ENCODE assay signal across 14 cellular contexts in the genomic region with DNA sequence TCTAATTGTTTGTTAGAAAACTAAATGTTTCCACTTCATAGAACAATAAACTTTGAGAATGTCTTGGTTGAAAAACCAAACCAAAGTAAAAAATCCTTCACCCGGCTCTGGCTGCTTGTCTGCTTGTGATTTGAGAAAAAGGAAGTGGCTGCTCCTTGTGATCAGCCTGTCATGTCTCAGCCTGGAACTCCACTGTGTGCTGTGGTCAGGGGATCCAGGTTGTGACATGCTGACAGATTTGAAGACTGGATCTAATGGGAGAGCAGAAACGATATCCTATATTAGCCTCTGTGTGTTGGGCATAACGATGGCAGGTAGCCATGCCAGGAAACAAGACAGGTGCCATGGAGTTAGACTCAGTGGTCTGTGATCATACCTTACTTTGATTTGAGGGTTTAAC. TPM values are rescaled to one million over a fixed set of nuclear protein-coding genes. Genes with fewer than 3 reads are reported as not detected.
DNase-seq lines count a peak whose midpoint lies in the region; ATAC-seq and TF ChIP-seq lines count a peak whose summit lies in the region.
"Had no signal": no experiment of that assay in that cellular context is flagged by ENCODE, and none has a peak within 500 bp of the region (broad histone marks: within the 10 kb centered on the region; RNA-seq: fewer than 3 reads in every experiment).

No MANE protein-coding gene starts in this region.

- H3K14ac ChIP-seq in IMR-90 (replicated peaks; ENCODE audit: low read depth, low read length): no peak overlapping the region

- no peak for ATAC-seq in IMR-90 (ENCODE audit: low read depth)
- no peak for ATAC-seq in HG03378 (IDR thresholded peaks at IDR 0.05; ENCODE audit: unreplicated experiment)
- no peak for ATAC-seq in HG03457 (IDR thresholded peaks at IDR 0.05; ENCODE audit: unreplicated experiment)

- DNase-seq in IMR-90 (no peak), UCSD-AML1 (lab: John Stamatoyannopoulos, UW; ENCODE audit: unreplicated experiment) (peak; percentile 35), medulla oblongata (ENCODE audit: extremely low spot score) (peak; percentile 45), iPS-NIHi11 (ENCODE audit: low spot score) (no peak), amygdala (lab: John Stamatoyannopoulos, UW) (no peak)
- DNase-seq: activated T-cell treated with anti-CD3 and anti-CD28 coated beads, Interleukin-2, amount 50 U/mL, for 48 hours; C1 segment of cervical spinal cord; esophagus squamous epithelium; NCI-H1105; NCI-H748 treated with DMSO at 0.1 percent for 48 hours had no signal

- no peak for TF ChIP-seq POLR2A in IMR-90 (IDR thresholded peaks at IDR 0.05; ENCODE audit: low read depth, low read length)

- H4K91ac ChIP-seq in IMR-90 (ENCODE audit: insufficient read depth, low read depth, low read length): no peak overlapping the region

- CTCF ChIA-PET in IMR-90 (lab: Yijun Ruan, JAX): no interaction called here

- no peak overlapping the region for H3K56ac ChIP-seq in IMR-90 (ENCODE audit: extremely low read depth, insufficient read depth, low read length)

- 0 out of 4 replicates have a peak overlapping the region, but pooled peaks of 1 of the 2 experiments have one; percentile 35 for H4K8ac ChIP-seq in IMR-90 (ENCODE audit: low read depth in 2 of 2, low read length in 2 of 2)

- H3K27ac ChIP-seq in BLaER1: peak overlapping the region; percentile 33; the same call in 1 of the 2 replicates
- no peak overlapping the region for H3K27ac ChIP-seq in IMR-90 (ENCODE audit: insufficient read depth, low read length)
- H3K27ac ChIP-seq: neutrophil had no signal

- H3K23ac ChIP-seq in IMR-90 (ENCODE audit: low read depth, low read length): peak overlapping the region; percentile 56; the same call in 1 of the 2 replicates

- H3K4me2 ChIP-seq in BLaER1 (peak overlapping the region; percentile 71), IMR-90 (ENCODE audit: low read depth, low read length) (0 out of 2 replicates have a peak overlapping the region, but pooled peaks have one; percentile 32)

- H2BK120ac ChIP-seq in IMR-90 (ENCODE audit: low read depth, low read length): no peak overlapping the region

- H3K4ac ChIP-seq in IMR-90 (ENCODE audit: low read depth, low read length): peak overlapping the region; percentile 43; the same call in 1 of the 2 replicates

- POLR2A ChIA-PET in IMR-90 (lab: Charles Lee; ENCODE audit: unreplicated experiment): no interaction called here

- no peak overlapping the region for H2BK15ac ChIP-seq in IMR-90 (ENCODE audit: low read depth, low read length)

- H3K4me1 ChIP-seq in BLaER1: peaks cover 61% of the 10 kb centered on the region
- H3K4me1 ChIP-seq in IMR-90 (ENCODE audit: control insufficient read depth, insufficient read depth, low read length): peaks cover 18% of the 10 kb centered on the region

- no peak overlapping the region for H2AFZ ChIP-seq in IMR-90 (replicated peaks; ENCODE audit: low read length, poor library complexity)

- H2AK9ac ChIP-seq in IMR-90 (replicated peaks; ENCODE audit: low read depth, low read length, poor library complexity): peak overlapping the region; percentile 47

- H3K18ac ChIP-seq in IMR-90 (ENCODE audit: low read depth, low read length): no peak overlapping the region

- H4K20me1 ChIP-seq in BLaER1: peaks cover 100% of the 10 kb centered on the region
- H4K20me1 ChIP-seq in IMR-90 (ENCODE audit: insufficient read depth, low read length): peaks cover 17% of the 10 kb centered on the region

- in situ Hi-C loops in IMR-90 (cut with MboI; ENCODE audit: low sequenced_read_pairs): no loop called here

- 0 out of 2 replicates have a peak overlapping the region, but pooled peaks have one; percentile 6 for H2BK20ac ChIP-seq in IMR-90 (ENCODE audit: low read depth, low read length)

- H2BK5ac ChIP-seq in IMR-90 (ENCODE audit: low read depth, low read length, poor library complexity, severe bottlenecking): no peak overlapping the region

- TF ChIP-seq RAD21 in IMR-90 (IDR thresholded peaks at IDR 0.05; ENCODE audit: low read length): no peak

- 0 out of 2 replicates have a peak overlapping the region, but pooled peaks have one; percentile 22 for H3K9ac ChIP-seq in BLaER1
- peak overlapping the region; percentile 42; the same call in 1 of the 2 replicates for H3K9ac ChIP-seq in IMR-90 (ENCODE audit: low read depth, low read length)

- H3K36me3 ChIP-seq in BLaER1: no peaks in the 10 kb centered on the region; the same call in 1 of the 2 replicates
- no peaks in the 10 kb centered on the region; the same call in 1 of the 2 replicates for H3K36me3 ChIP-seq in IMR-90 (ENCODE audit: control insufficient read depth, insufficient read depth, low read length)
- H3K36me3 ChIP-seq: neutrophil had no signal

- H3K9me3 ChIP-seq in BLaER1: no peaks in the 10 kb centered on the region
- H3K9me3 ChIP-seq in IMR-90 (ENCODE audit: control insufficient read depth, insufficient read depth, low read length): no peaks in the 10 kb centered on the region
- H3K9me3 ChIP-seq: esophagus squamous epithelium, neutrophil had no signal

- H3K4me3 ChIP-seq in BLaER1: no peak overlapping the region
- no peak overlapping the region for H3K4me3 ChIP-seq in IMR-90 (ENCODE audit: insufficient read depth, low read depth, low read length)
- H3K4me3 ChIP-seq: esophagus squamous epithelium had no signal

- intact Hi-C loops in IMR-90 (cut with micrococcal nuclease): loop anchor here (2.0 kb wide), 1 partner anchor 497 kb away; a partner anchor contains a TSS

- H3K27me3 ChIP-seq in BLaER1 (no peaks in the 10 kb centered on the region), IMR-90 (ENCODE audit: control insufficient read depth, insufficient read depth, low read length) (no peaks in the 10 kb centered on the region)
- H3K27me3 ChIP-seq: esophagus squamous epithelium, neutrophil had no signal

- no TSS peak for BruUV-seq in IMR-90 (replicated peaks; lab: Mats Ljungman, UMichigan)

- H2AK5ac ChIP-seq in IMR-90 (ENCODE audit: low read depth, low read length): peak overlapping the region; percentile 76

- 60% methylated on average over 1 of the region's 3 CpGs; no CpG with 5 or more reads in 1 of the 2 experiments for WGBS in IMR-90 (ENCODE audit: extremely low coverage in 2 of 2, insufficient read length in 1 of 2), 2 experiments

- no peak for TF ChIP-seq CTCF in IMR-90 (conservative IDR thresholded peaks at IDR 0.05; ENCODE audit: low read depth, low read length)

- H3K79me1 ChIP-seq in IMR-90 (ENCODE audit: low read depth in 1 of 2, low read length in 2 of 2): peaks cover 45 to 81% of the 10 kb centered on the region in 2 experiments

- dilution Hi-C loops in IMR-90 (cut with HindIII; ENCODE audit: low sequenced_read_pairs, unreplicated experiment): no loop called here

- H3K9me1 ChIP-seq in IMR-90 (ENCODE audit: insufficient read depth, low read length): peaks cover 11% of the 10 kb centered on the region

- peak overlapping the region; percentile 60 for H4K5ac ChIP-seq in IMR-90 (ENCODE audit: low read depth, low read length)

TF ChIP-seq in IMR-90, 13 proteins besides CTCF, POLR2A, EP300 and RAD21:
- TF ChIP-seq CEBPB (IDR thresholded peaks at IDR 0.05; ENCODE audit: low read depth, low read length) (no peak), NFE2L2 (IDR thresholded peaks at IDR 0.05; ENCODE audit: low read depth, low read length) (no peak), BHLHE40 (IDR thresholded peaks at IDR 0.05; ENCODE audit: low read depth, low read length) (no peak), CHD1 (IDR thresholded peaks at IDR 0.05; ENCODE audit: low read depth, low read length) (no peak), MAFK (IDR thresholded peaks at IDR 0.05; ENCODE audit: low read depth, low read length) (no peak), SMC3 (IDR thresholded peaks at IDR 0.05; ENCODE audit: low read depth, low read length) (no peak), MXI1 (IDR thresholded peaks at IDR 0.05; ENCODE audit: borderline replicate concordance, low read depth, low read length) (no peak), MAZ (IDR thresholded peaks at IDR 0.05; ENCODE audit: borderline replicate concordance, low read depth, low read length) (no peak), RCOR1 (IDR thresholded peaks at IDR 0.05; ENCODE audit: insufficient replicate concordance, low read length) (no peak)
- TF ChIP-seq, protein P1, sequence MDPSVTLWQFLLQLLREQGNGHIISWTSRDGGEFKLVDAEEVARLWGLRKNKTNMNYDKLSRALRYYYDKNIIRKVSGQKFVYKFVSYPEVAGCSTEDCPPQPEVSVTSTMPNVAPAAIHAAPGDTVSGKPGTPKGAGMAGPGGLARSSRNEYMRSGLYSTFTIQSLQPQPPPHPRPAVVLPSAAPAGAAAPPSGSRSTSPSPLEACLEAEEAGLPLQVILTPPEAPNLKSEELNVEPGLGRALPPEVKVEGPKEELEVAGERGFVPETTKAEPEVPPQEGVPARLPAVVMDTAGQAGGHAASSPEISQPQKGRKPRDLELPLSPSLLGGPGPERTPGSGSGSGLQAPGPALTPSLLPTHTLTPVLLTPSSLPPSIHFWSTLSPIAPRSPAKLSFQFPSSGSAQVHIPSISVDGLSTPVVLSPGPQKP (IDR thresholded peaks at IDR 0.05; ENCODE audit: borderline replicate concordance, low read depth, low read length): no peak
- TF ChIP-seq, protein P2, sequence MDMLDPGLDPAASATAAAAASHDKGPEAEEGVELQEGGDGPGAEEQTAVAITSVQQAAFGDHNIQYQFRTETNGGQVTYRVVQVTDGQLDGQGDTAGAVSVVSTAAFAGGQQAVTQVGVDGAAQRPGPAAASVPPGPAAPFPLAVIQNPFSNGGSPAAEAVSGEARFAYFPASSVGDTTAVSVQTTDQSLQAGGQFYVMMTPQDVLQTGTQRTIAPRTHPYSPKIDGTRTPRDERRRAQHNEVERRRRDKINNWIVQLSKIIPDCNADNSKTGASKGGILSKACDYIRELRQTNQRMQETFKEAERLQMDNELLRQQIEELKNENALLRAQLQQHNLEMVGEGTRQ (IDR thresholded peaks at IDR 0.05; ENCODE audit: low read depth, low read length): no peak

RNA-seq across cellular contexts. Expression of a gene that starts 40.9 kb away (rescaled TPM):
- total RNA-seq in IMR-90 (2012; rRNA removed): 8.9 and 9.5 TPM in 2 replicates
- 22.0 and 22.5 TPM in 2 replicates for polyA plus RNA-seq in IMR-90 (2012; rRNA removed)
- 16.8 and 24.0 TPM in 2 replicates for polyA plus RNA-seq in IMR-90 (2012; cell fraction: cytosol; rRNA removed)
- polyA plus RNA-seq in IMR-90 (2012; cell fraction: nucleus; rRNA removed; ENCODE audit: low replicate concordance): 21.7 and 28.9 TPM in 2 replicates

RNA-seq across cellular contexts. Expression of a gene that starts 43.3 kb away (rescaled TPM):
- total RNA-seq in IMR-90 (2012; rRNA removed): 56.1 and 62.6 TPM in 2 replicates
- polyA plus RNA-seq in IMR-90 (2012; rRNA removed): 25.3 and 28.1 TPM in 2 replicates
- 15.5 and 19.7 TPM in 2 replicates for polyA plus RNA-seq in IMR-90 (2012; cell fraction: cytosol; rRNA removed)
- polyA plus RNA-seq in IMR-90 (2012; cell fraction: nucleus; rRNA removed; ENCODE audit: low replicate concordance): 8.5 and 12.8 TPM in 2 replicates

Comparison
In these comparisons a context has a peak if more than half of its experiments do, and no peak if none do; other contexts are left out.
1. DNase-seq: peak in UCSD-AML1 (single experiment) and medulla oblongata (single experiment); none in IMR-90 (single experiment), iPS-NIHi11 (single experiment) and amygdala (0 of 56).